Comparison of ENCODE assay signal across 8 cellular contexts in the genomic region with DNA sequence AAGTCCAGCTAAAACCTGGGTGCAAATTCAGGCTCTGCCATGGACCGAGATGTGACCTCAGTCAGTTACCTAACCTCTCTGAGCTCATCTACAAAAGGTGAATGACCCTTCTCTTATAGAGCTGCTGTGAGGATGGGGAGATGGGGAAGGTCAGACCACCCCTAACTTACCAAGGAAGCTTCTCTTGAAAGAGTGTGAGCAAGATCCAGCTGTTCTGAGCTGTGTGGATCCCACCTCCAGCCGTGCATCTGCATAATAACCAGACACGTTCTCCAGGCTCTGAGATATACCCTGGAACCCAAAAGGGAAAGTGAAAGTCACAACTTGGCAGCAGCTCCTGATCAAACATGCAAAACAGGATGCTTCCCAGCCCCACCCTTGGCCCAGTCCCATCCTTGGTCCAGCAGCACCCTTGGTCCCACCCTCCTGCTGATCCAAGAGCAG. TPM values are rescaled to one million over a fixed set of nuclear protein-coding genes. Genes with fewer than 3 reads are reported as not detected.
DNase-seq lines count a peak whose midpoint lies in the region; ATAC-seq, FAIRE-seq and TF ChIP-seq lines count a peak whose summit lies in the region.

A gene with protein sequence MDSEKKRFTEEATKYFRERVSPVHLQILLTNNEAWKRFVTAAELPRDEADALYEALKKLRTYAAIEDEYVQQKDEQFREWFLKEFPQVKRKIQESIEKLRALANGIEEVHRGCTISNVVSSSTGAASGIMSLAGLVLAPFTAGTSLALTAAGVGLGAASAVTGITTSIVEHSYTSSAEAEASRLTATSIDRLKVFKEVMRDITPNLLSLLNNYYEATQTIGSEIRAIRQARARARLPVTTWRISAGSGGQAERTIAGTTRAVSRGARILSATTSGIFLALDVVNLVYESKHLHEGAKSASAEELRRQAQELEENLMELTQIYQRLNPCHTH (minus strand): TSS at position 257 of the 444 bp plus-strand sequence. CDS start 11,700 bp downstream, outside the sequence.

- no peak for TF ChIP-seq CTCF in gastroesophageal sphincter (IDR thresholded peaks at IDR 0.05)

- H3K4me3 ChIP-seq in gastroesophageal sphincter (peak within 1 kb of the TSS; percentile 17 to 53), skeletal muscle satellite cell (ENCODE audit: low read length) (no peak within 1 kb of the TSS)

- TF ChIP-seq EP300 in gastroesophageal sphincter (IDR thresholded peaks at IDR 0.05), result no peak

- no peaks in the 10 kb centered on the region for H3K27me3 Mint-ChIP-seq in activated T-helper 2 cell treated with anti-CD3 and anti-CD28 coated beads, Interferon-gamma antibody, Interleukin-2, Interleukin-4, amounts not matched to agents 10 μg/mL and 5 μg/mL and 100 μg/mL, durations not matched to agents 14 hours and 24 hours and 36 hours (ENCODE audit: low read depth)

- peak within 1 kb of the TSS; percentile 84 for H3K4me3 Mint-ChIP-seq in activated T-helper 2 cell treated with anti-CD3 and anti-CD28 coated beads, Interferon-gamma antibody, Interleukin-2, Interleukin-4, amounts not matched to agents 10 μg/mL and 5 μg/mL and 100 μg/mL, durations not matched to agents 14 hours and 24 hours and 36 hours (ENCODE audit: low read depth)

- ATAC-seq in activated CD4-positive, CD25-positive, alpha-beta regulatory T cell treated with anti-CD3 and anti-CD28 coated beads, Interleukin-2, amount 50 U/mL, for 24 hours, result peak; percentile 56 to 64
- peak; percentile 67 for ATAC-seq in gastroesophageal sphincter
- no peak for ATAC-seq in HG02981 (IDR thresholded peaks at IDR 0.05; ENCODE audit: unreplicated experiment)

- H3K9me3 Mint-ChIP-seq in activated T-helper 2 cell treated with anti-CD3 and anti-CD28 coated beads, Interferon-gamma antibody, Interleukin-2, Interleukin-4, amounts not matched to agents 10 μg/mL and 5 μg/mL and 100 μg/mL, durations not matched to agents 14 hours and 24 hours and 36 hours, result no peaks in the 10 kb centered on the region

- peaks cover 13% of the 10 kb centered on the region for H3K36me3 Mint-ChIP-seq in activated T-helper 2 cell treated with anti-CD3 and anti-CD28 coated beads, Interferon-gamma antibody, Interleukin-2, Interleukin-4, amounts not matched to agents 10 μg/mL and 5 μg/mL and 100 μg/mL, durations not matched to agents 14 hours and 24 hours and 36 hours (ENCODE audit: low read depth)

- H3K27ac ChIP-seq in gastroesophageal sphincter, result peak within 1 kb of the TSS; percentile 2 to 93 (median 88)

- H3K4me1 ChIP-seq in gastroesophageal sphincter (peaks cover 0 to 79% (median 14%) of the 10 kb centered on the region in 3 donors), skeletal muscle satellite cell (ENCODE audit: control insufficient read depth, insufficient read depth, low read length) (peaks cover 20% of the 10 kb centered on the region)

- no peaks in the 10 kb centered on the region for H3K9me3 ChIP-seq in gastroesophageal sphincter
- no peaks in the 10 kb centered on the region for H3K9me3 ChIP-seq in skeletal muscle satellite cell (replicated peaks; ENCODE audit: low read length)

- intact Hi-C loops in activated T-helper 2 cell treated with anti-CD3 and anti-CD28 coated beads, Interferon-gamma antibody, Interleukin-2, Interleukin-4, amounts not matched to agents 10 μg/mL and 5 μg/mL and 100 μg/mL, durations not matched to agents 14 hours and 24 hours and 36 hours (cut with micrococcal nuclease), result loop anchor here (2.0 kb wide), 1 partner anchor 78 kb away; a partner anchor contains a TSS

- WGBS in gastroesophageal sphincter (ENCODE audit: low coverage in 1 of 2), 2 donors, result 0% methylated on average over 2 of the region's 3 CpGs; no CpG with 5 or more reads in 1 of the 2 donors

- H3K4me1 Mint-ChIP-seq in activated T-helper 2 cell treated with anti-CD3 and anti-CD28 coated beads, Interferon-gamma antibody, Interleukin-2, Interleukin-4, amounts not matched to agents 10 μg/mL and 5 μg/mL and 100 μg/mL, durations not matched to agents 14 hours and 24 hours and 36 hours (ENCODE audit: low read depth), result peaks cover 71% of the 10 kb centered on the region

- H3K27ac Mint-ChIP-seq in activated T-helper 2 cell treated with anti-CD3 and anti-CD28 coated beads, Interferon-gamma antibody, Interleukin-2, Interleukin-4, amounts not matched to agents 10 μg/mL and 5 μg/mL and 100 μg/mL, durations not matched to agents 14 hours and 24 hours and 36 hours, result peak within 1 kb of the TSS; percentile 80

- DNase-seq in activated CD4-positive, CD25-positive, alpha-beta regulatory T cell treated with anti-CD3 and anti-CD28 coated beads, Interleukin-2, amount 50 U/mL, for 72 hours, result no peak
- DNase-seq in activated T-helper 2 cell treated with anti-CD3 and anti-CD28 coated beads, Interferon-gamma antibody, Interleukin-2, Interleukin-4, amounts not matched to agents 10 μg/mL and 5 μg/mL and 100 μg/mL, durations not matched to agents 14 hours and 24 hours and 36 hours (ENCODE audit: low spot score), result peak; percentile 52
- no peak for DNase-seq in cerebellum (ENCODE audit: low spot score)
- DNase-seq in urothelium cell line (ENCODE audit: low spot score), result no peak

- H3K4me2 ChIP-seq in skeletal muscle satellite cell (ENCODE audit: low read length), result peak within 1 kb of the TSS; percentile 31

- H3K27me3 ChIP-seq in gastroesophageal sphincter (no peaks in the 10 kb centered on the region), skeletal muscle satellite cell (ENCODE audit: control insufficient read depth, insufficient read depth, low read length) (peaks cover 31% of the 10 kb centered on the region)

- no peak within 1 kb of the TSS for H3K9ac ChIP-seq in skeletal muscle satellite cell (ENCODE audit: low read depth, low read length)

- FAIRE-seq in urothelium cell line (lab: Jason Lieb, UNC), result no peak

- peak in 1 of 2 donors; percentile 32 for TF ChIP-seq POLR2A in gastroesophageal sphincter (IDR thresholded peaks at IDR 0.05)

- H3K36me3 ChIP-seq in gastroesophageal sphincter (no peaks in the 10 kb centered on the region), skeletal muscle satellite cell (ENCODE audit: insufficient read depth, low read length) (no peaks in the 10 kb centered on the region)

RNA-seq across cellular contexts. Expression of the gene that starts here (rescaled TPM):
- total RNA-seq in activated T-helper 2 cell treated with anti-CD3 and anti-CD28 coated beads, Interferon-gamma antibody, Interleukin-2, Interleukin-4, amounts not matched to agents 10 μg/mL and 5 μg/mL and 100 μg/mL, durations not matched to agents 14 hours and 24 hours and 36 hours, result 35.6 and 48.3 TPM in 2 replicates
- total RNA-seq in gastroesophageal sphincter (10 to 100 TPM; 35.5 to 80.5 (median 41.6) TPM), cerebellum (2.4 TPM)
- 12.2 and 16.4 TPM in 2 replicates for total RNA-seq in skeletal muscle satellite cell (2012; rRNA removed)

Comparison
In these comparisons a context has a peak if more than half of its experiments do, and no peak if none do; other contexts are left out.
1. RNA of the gene that starts here (total RNA-seq): 35.5 to 80.5 TPM in gastroesophageal sphincter and 35.6 to 48.3 TPM in activated T-helper 2 cell treated with anti-CD3 and anti-CD28 coated beads, Interferon-gamma antibody, Interleukin-2, Interleukin-4, amounts not matched to agents 10 μg/mL and 5 μg/mL and 100 μg/mL, durations not matched to agents 14 hours and 24 hours and 36 hours; 2.4 TPM in cerebellum (single experiment); every median in the first group is over 10 times any median in the second.